8 cellular contexts compared by ENCODE assay signal in genomic region chrX:49002091-49002935, GRCh38. TPM values are rescaled to one million over a fixed set of nuclear protein-coding genes. Genes with fewer than 3 reads are reported as not detected.
DNase-seq lines count a peak whose midpoint lies in the region; ATAC-seq and TF ChIP-seq lines count a peak whose summit lies in the region.

Gene GRIPAP1, minus strand, starts transcription at chrX:49002264. Its CDS starts 35 bp downstream, at chrX:49002229.

- H3K27ac ChIP-seq in AG04450 (ENCODE audit: low read depth, low read length), result peak within 1 kb of the TSS; percentile 88

- TF ChIP-seq CTCF in AG04450 (IDR thresholded peaks at IDR 0.05; ENCODE audit: low read depth, low read length), result no peak

- H3K36me3 Mint-ChIP-seq in central memory CD8-positive, alpha-beta T cell (ENCODE audit: insufficient read depth), result peaks cover 29% of the 10 kb centered on the region

- no peaks in the 10 kb centered on the region for H3K9me3 ChIP-seq in AG04450 (ENCODE audit: control insufficient read depth, insufficient read depth, low read length)

- H3K4me3 Mint-ChIP-seq in central memory CD8-positive, alpha-beta T cell, result peak within 1 kb of the TSS; percentile 99

- DNase-seq in AG04450 (ENCODE audit: low read depth, low spot score) (peak; percentile 89), NCI-H446 (lab: John Stamatoyannopoulos, UW) (peak; percentile 87), islet precursor cell (peak; percentile 91)
- peak; percentile 60 for DNase-seq in activated CD4-positive, CD25-positive, alpha-beta regulatory T cell treated with anti-CD3 and anti-CD28 coated beads, Interleukin-2, amount 50 U/mL, for 16 hours (ENCODE audit: low read depth, low spot score)
- peak; percentile 54 to 80 for DNase-seq in central memory CD8-positive, alpha-beta T cell (ENCODE audit: low spot score in 2 of 2)
- DNase-seq in stimulated activated CD4-positive, alpha-beta T cell treated with anti-CD3 and anti-CD28 coated beads, Interleukin-12 subunit alpha, Interleukin-12 subunit beta, amount 100 ng/mL, for 48 hours (ENCODE audit: low read depth in 2 of 3, low spot score in 1 of 3), result peak; percentile 60 to 68 (median 61)

- peak; percentile 79 for ATAC-seq in GM18907 (IDR thresholded peaks at IDR 0.05; ENCODE audit: unreplicated experiment)
- ATAC-seq in HG03175 (IDR thresholded peaks at IDR 0.05; ENCODE audit: unreplicated experiment), result peak; percentile 82
- peak; percentile 73 for ATAC-seq in central memory CD8-positive, alpha-beta T cell (replicated peaks; ENCODE audit: extremely low read depth, poor library complexity, severe bottlenecking)

- POLR2A ChIA-PET in AG04450 (lab: Yijun Ruan, JAX), result interaction anchor here (0.5 to 1.4 kb wide), 12 partner anchors 13 to 254 kb away, joined by 3 to 17 read pairs (median 4); partner anchors contain the start of genes PRAF2 and TFE3

- H3K4me1 Mint-ChIP-seq in central memory CD8-positive, alpha-beta T cell, result peaks cover 31% of the 10 kb centered on the region

- H3K9me3 Mint-ChIP-seq in central memory CD8-positive, alpha-beta T cell, result no peaks in the 10 kb centered on the region

- no peaks in the 10 kb centered on the region for H3K27me3 ChIP-seq in AG04450 (ENCODE audit: control insufficient read depth, insufficient read depth, low read length)

- peak within 1 kb of the TSS; percentile 99 for H3K27ac Mint-ChIP-seq in central memory CD8-positive, alpha-beta T cell (ENCODE audit: low read depth)

- H3K27me3 Mint-ChIP-seq in central memory CD8-positive, alpha-beta T cell, result no peaks in the 10 kb centered on the region

- CTCF ChIA-PET in AG04450 (lab: Charles Lee), result no interaction called here

- peak within 1 kb of the TSS; percentile 80 for H3K4me3 ChIP-seq in AG04450 (ENCODE audit: low read depth, low read length)

RNA-seq across cellular contexts. Expression of gene GRIPAP1, which starts in this region (rescaled TPM):
- polyA plus RNA-seq in AG04450 (2011; rRNA removed), result 24.3 and 25.0 TPM in 2 replicates
- 18.3 and 21.1 TPM in 2 replicates for polyA minus RNA-seq in AG04450 (2011; rRNA and poly(A)+ RNA removed)

Comparison
In these comparisons a context has a peak if more than half of its experiments do, and no peak if none do; other contexts are left out.
1. Peak in every context shown above with its lines: DNase-seq, ATAC-seq, H3K4me3 ChIP-seq and H3K27ac ChIP-seq.